Comparison of ENCODE assay signal across 7 cellular contexts in genomic region chr16:74929636-74930035, GRCh38.
"Had no signal": no experiment of that assay in that cellular context is flagged by ENCODE, and none has a peak within 500 bp of the region (broad histone marks: within the 10 kb centered on the region; RNA-seq: fewer than 3 reads in every experiment).

No MANE protein-coding gene starts in this region.

- H3K4me3 ChIP-seq: GM12878 had no signal

- DNase-seq: GF-D8 had no signal

- ATAC-seq: GM12878 had no signal

- FAIRE-seq: G401.6, GM12878, GM12891, GM12892, GM18507, GM19239 had no signal
